ENCODE assay signal across 32 cellular contexts in the genomic region with DNA sequence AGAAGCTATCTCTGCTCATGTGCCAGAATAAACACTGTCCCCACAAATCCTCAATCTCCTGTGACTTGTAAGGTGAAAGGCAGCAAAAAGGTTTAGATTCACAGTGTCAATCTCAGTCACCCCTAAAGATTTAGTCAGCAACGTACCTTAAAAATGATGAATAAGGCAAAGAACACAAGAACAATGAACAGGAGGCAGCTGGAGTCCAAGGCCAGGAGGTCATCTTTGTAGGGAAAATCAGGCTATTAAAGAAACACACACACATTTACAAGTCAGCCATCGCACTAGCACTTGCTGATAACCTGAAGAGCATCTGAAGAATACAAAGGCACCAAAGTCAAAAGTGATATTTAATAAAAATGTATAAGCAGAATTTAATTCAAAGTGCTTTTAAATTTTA. TPM values are rescaled to one million over a fixed set of nuclear protein-coding genes. Genes with fewer than 3 reads are reported as not detected.
"Had no signal": no experiment of that assay in that cellular context is flagged by ENCODE, and none has a peak within 500 bp of the region (broad histone marks: within the 10 kb centered on the region; RNA-seq: fewer than 3 reads in every experiment).

No MANE protein-coding gene starts in this region.

- H3K27me3 ChIP-seq: colonic mucosa, dorsolateral prefrontal cortex, gastroesophageal sphincter, left lung, neural progenitor cell had no signal

- H3K9me3 Mint-ChIP-seq: activated CD4-positive, alpha-beta memory T cell treated with anti-CD3 and anti-CD28 coated beads, Interleukin-2, amount 10 ng/mL, durations not matched to agents 7 days and 5 days; activated CD4-positive, alpha-beta T cell treated with anti-CD3 and anti-CD28 coated beads, Interleukin-2, amount 10 ng/mL, durations not matched to agents 7 days and 5 days; activated naive CD4-positive, alpha-beta T cell treated with anti-CD3 and anti-CD28 coated beads, Interleukin-2, amount 50 U/mL, for 24 hours; activated T-helper 2 cell treated with anti-CD3 and anti-CD28 coated beads, Interferon-gamma antibody, Interleukin-2, Interleukin-4, amounts not matched to agents 10 μg/mL and 5 μg/mL and 100 μg/mL, durations not matched to agents 14 hours and 24 hours and 36 hours; stimulated activated effector memory CD8-positive, alpha-beta T cell treated with anti-CD3 and anti-CD28 coated beads, Interleukin-12 subunit alpha, Interleukin-12 subunit beta, amount 100 ng/mL, for 72 hours; T-helper 1 cell treated with Interleukin-12 subunit alpha and Interleukin-12 subunit beta and Interleukin-4 antibody, amounts not matched to agents 30 μg/mL and 1 μg/mL, for 36 hours; WTC11 had no signal

- ATAC-seq: activated T-cell treated with anti-CD3 and anti-CD28 coated beads, Interleukin-2, amount 50 U/mL, for 4 hours; gastroesophageal sphincter; left lung; naive thymus-derived CD4-positive, alpha-beta T cell; sciatic nerve; stimulated activated effector memory CD8-positive, alpha-beta T cell treated with anti-CD3 and anti-CD28 coated beads, Interleukin-12 subunit alpha, Interleukin-12 subunit beta, amount 100 ng/mL, for 72 hours; WTC11 had no signal

- H3K9me3 ChIP-seq: colonic mucosa, gastroesophageal sphincter, left lung had no signal

- H3K27ac Mint-ChIP-seq: activated CD4-positive, alpha-beta memory T cell treated with anti-CD3 and anti-CD28 coated beads, Interleukin-2, amount 10 ng/mL, durations not matched to agents 7 days and 5 days; activated CD4-positive, alpha-beta T cell treated with anti-CD3 and anti-CD28 coated beads, Interleukin-2, amount 10 ng/mL, durations not matched to agents 7 days and 5 days; activated naive CD4-positive, alpha-beta T cell treated with anti-CD3 and anti-CD28 coated beads, Interleukin-2, amount 50 U/mL, for 24 hours; activated T-helper 2 cell treated with anti-CD3 and anti-CD28 coated beads, Interferon-gamma antibody, Interleukin-2, Interleukin-4, amounts not matched to agents 10 μg/mL and 5 μg/mL and 100 μg/mL, durations not matched to agents 14 hours and 24 hours and 36 hours; mesothelial cell of epicardium; neural progenitor cell; stimulated activated effector memory CD8-positive, alpha-beta T cell treated with anti-CD3 and anti-CD28 coated beads, Interleukin-12 subunit alpha, Interleukin-12 subunit beta, amount 100 ng/mL, for 72 hours; stimulated activated naive CD8-positive, alpha-beta T cell treated with anti-CD3 and anti-CD28 coated beads, Interleukin-15, Interleukin-2, amounts not matched to agents 100 ng/mL and 50 ng/mL, for 24 hours; WTC11 had no signal

- H3K4me1 ChIP-seq: colonic mucosa, left lung, neural progenitor cell had no signal

- H3K4me3 Mint-ChIP-seq: activated CD4-positive, alpha-beta memory T cell treated with anti-CD3 and anti-CD28 coated beads, Interleukin-2, amount 10 ng/mL, durations not matched to agents 7 days and 5 days; activated CD4-positive, alpha-beta T cell treated with anti-CD3 and anti-CD28 coated beads, Interleukin-2, amount 10 ng/mL, durations not matched to agents 7 days and 5 days; activated naive CD4-positive, alpha-beta T cell treated with anti-CD3 and anti-CD28 coated beads, Interleukin-2, amount 50 U/mL, for 24 hours; activated T-cell treated with anti-CD3 and anti-CD28 coated beads, Interleukin-2, amount 50 U/mL, for 4 hours; mesothelial cell of epicardium; naive thymus-derived CD4-positive, alpha-beta T cell; neural progenitor cell; stimulated activated effector memory CD8-positive, alpha-beta T cell treated with anti-CD3 and anti-CD28 coated beads, Interleukin-12 subunit alpha, Interleukin-12 subunit beta, amount 100 ng/mL, for 72 hours; stimulated activated naive CD8-positive, alpha-beta T cell treated with anti-CD3 and anti-CD28 coated beads, Interleukin-15, Interleukin-2, amounts not matched to agents 100 ng/mL and 50 ng/mL, for 24 hours; T-helper 1 cell treated with Interleukin-12 subunit alpha and Interleukin-12 subunit beta and Interleukin-4 antibody, amounts not matched to agents 30 μg/mL and 1 μg/mL, for 36 hours; WTC11 had no signal

- H3K27me3 Mint-ChIP-seq: activated CD4-positive, alpha-beta memory T cell treated with anti-CD3 and anti-CD28 coated beads, Interleukin-2, amount 10 ng/mL, durations not matched to agents 7 days and 5 days; activated CD4-positive, alpha-beta T cell treated with anti-CD3 and anti-CD28 coated beads, Interleukin-2, amount 10 ng/mL, durations not matched to agents 7 days and 5 days; activated naive CD4-positive, alpha-beta T cell treated with anti-CD3 and anti-CD28 coated beads, Interleukin-2, amount 50 U/mL, for 24 hours; naive thymus-derived CD4-positive, alpha-beta T cell; stimulated activated naive CD8-positive, alpha-beta T cell treated with anti-CD3 and anti-CD28 coated beads, Interleukin-15, Interleukin-2, amounts not matched to agents 100 ng/mL and 50 ng/mL, for 24 hours had no signal

- H3K4me1 Mint-ChIP-seq: mesothelial cell of epicardium, WTC11 had no signal

- H3K27ac ChIP-seq: colonic mucosa, dorsolateral prefrontal cortex, left lung, neural progenitor cell, parathyroid adenoma, SK-N-MC, thoracic aorta had no signal

- DNase-seq: activated CD4-positive, alpha-beta memory T cell treated with anti-CD3 and anti-CD28 coated beads, Interleukin-2, amount 10 ng/mL, durations not matched to agents 7 days and 5 days; activated CD4-positive, alpha-beta T cell treated with anti-CD3 and anti-CD28 coated beads for 1 hour; activated CD4-positive, alpha-beta T cell treated with anti-CD3 and anti-CD28 coated beads, Interleukin-2, amount 10 ng/mL, durations not matched to agents 7 days and 5 days; activated CD8-positive, alpha-beta memory T cell treated with anti-CD3 and anti-CD28 coated beads, Interleukin-2, amount 50 U/mL, for 48 hours; activated T-cell treated with anti-CD3 and anti-CD28 coated beads, Interleukin-2, amount 50 U/mL, for 4 hours; anterior cingulate cortex; cerebellar nuclear complex; colonic mucosa; dorsolateral prefrontal cortex; effector memory CD4-positive, alpha-beta T cell; head of caudate nucleus; left lung; naive thymus-derived CD4-positive, alpha-beta T cell; occipital lobe; small intestine; stimulated activated CD4-positive, alpha-beta T cell treated with anti-CD3 and anti-CD28 coated beads, Interleukin-4, amount 100 ng/mL, for 24 hours; SW 1271; T1000; trophoblast cell had no signal

- H3K4me3 ChIP-seq: colonic mucosa, dorsolateral prefrontal cortex, gastroesophageal sphincter, left lung, neural progenitor cell, SK-N-MC, thoracic aorta had no signal

RNA-seq across cellular contexts. Expression of a gene that starts 22.4 kb away (rescaled TPM):
- total RNA-seq: activated CD4-positive, alpha-beta memory T cell treated with anti-CD3 and anti-CD28 coated beads, Interleukin-2, amount 10 ng/mL, durations not matched to agents 7 days and 5 days; activated CD4-positive, alpha-beta T cell treated with anti-CD3 and anti-CD28 coated beads, Interleukin-2, amount 10 ng/mL, durations not matched to agents 7 days and 5 days; activated T-cell treated with anti-CD3 and anti-CD28 coated beads, Interleukin-2, amount 50 U/mL, for 4 hours; activated T-helper 2 cell treated with anti-CD3 and anti-CD28 coated beads, Interferon-gamma antibody, Interleukin-2, Interleukin-4, amounts not matched to agents 10 μg/mL and 5 μg/mL and 100 μg/mL, durations not matched to agents 14 hours and 24 hours and 36 hours; naive thymus-derived CD4-positive, alpha-beta T cell had no signal
- polyA plus RNA-seq: naive thymus-derived CD4-positive, alpha-beta T cell had no signal
